1 cellular context compared by ENCODE assay signal in the genomic region with DNA sequence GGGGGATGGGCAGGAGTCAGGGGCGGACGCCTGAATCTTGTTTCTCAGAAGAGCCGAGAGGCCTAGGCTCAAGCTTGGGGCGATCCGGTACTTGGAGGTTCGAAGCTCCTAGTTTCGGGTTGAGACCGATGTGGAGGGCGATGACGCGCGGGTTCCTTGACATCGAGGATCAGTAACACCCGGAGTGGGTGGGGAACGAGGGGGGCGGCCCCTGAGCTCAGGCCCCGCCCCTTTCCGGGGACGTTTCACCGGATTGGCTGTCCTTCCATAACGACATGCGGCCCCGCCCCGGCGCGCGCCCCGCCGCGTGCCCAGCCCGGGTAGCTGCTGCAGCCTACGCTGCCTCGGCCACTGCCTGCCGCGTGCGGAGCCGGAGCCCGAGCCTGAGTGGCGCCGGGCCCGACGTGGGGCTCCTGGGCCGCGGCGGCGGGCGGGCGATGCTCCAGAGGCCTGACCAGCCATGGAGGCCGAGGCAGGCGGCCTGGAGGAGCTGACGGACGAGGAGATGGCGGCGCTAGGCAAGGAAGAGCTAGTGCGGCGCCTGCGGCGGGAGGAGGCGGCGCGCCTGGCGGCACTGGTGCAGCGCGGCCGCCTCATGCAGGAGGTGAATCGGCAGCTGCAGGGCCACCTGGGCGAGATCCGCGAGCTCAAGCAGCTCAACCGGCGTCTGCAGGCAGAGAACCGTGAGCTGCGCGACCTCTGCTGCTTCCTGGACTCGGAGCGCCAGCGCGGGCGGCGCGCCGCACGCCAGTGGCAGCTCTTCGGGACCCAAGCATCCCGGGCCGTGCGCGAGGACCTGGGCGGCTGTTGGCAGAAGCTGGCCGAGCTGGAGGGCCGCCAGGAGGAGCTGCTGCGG.
TF ChIP-seq lines count a peak whose summit lies in the region.

A gene (plus strand): TSS at position 350 of the 856 bp plus-strand sequence. CDS start 111 bp downstream, at position 461.

TF ChIP-seq in K562, 482 proteins besides CTCF, POLR2A, EP300 and RAD21 (continued from another document):
- TF ChIP-seq, protein P1, sequence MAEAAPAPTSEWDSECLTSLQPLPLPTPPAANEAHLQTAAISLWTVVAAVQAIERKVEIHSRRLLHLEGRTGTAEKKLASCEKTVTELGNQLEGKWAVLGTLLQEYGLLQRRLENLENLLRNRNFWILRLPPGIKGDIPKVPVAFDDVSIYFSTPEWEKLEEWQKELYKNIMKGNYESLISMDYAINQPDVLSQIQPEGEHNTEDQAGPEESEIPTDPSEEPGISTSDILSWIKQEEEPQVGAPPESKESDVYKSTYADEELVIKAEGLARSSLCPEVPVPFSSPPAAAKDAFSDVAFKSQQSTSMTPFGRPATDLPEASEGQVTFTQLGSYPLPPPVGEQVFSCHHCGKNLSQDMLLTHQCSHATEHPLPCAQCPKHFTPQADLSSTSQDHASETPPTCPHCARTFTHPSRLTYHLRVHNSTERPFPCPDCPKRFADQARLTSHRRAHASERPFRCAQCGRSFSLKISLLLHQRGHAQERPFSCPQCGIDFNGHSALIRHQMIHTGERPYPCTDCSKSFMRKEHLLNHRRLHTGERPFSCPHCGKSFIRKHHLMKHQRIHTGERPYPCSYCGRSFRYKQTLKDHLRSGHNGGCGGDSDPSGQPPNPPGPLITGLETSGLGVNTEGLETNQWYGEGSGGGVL (CRISPR knock-in tag; IDR thresholded peaks at IDR 0.05) = no peak
- TF ChIP-seq ESRRA (IDR thresholded peaks at IDR 0.05; ENCODE audit: borderline replicate concordance, low read depth) (peak; percentile 27; the same call in 1 of the 2 replicates), DPF2 (IDR thresholded peaks at IDR 0.05) (0 out of 2 replicates have a peak, but pooled peaks have one; percentile 12), PHB (CRISPR knock-in tag; IDR thresholded peaks at IDR 0.05) (no peak), NFE2 (IDR thresholded peaks at IDR 0.05; ENCODE audit: low read depth) (no peak), SMAD1 (IDR thresholded peaks at IDR 0.05; ENCODE audit: low read depth, low read length, partially characterized antibody) (no peak), TEAD4 (IDR thresholded peaks at IDR 0.05; ENCODE audit: low read length) (no peak; the same call in 1 of the 2 replicates), TEAD4 (CRISPR knock-in tag; IDR thresholded peaks at IDR 0.05; ENCODE audit: borderline replicate concordance) (no peak)
- TF ChIP-seq, protein P2, sequence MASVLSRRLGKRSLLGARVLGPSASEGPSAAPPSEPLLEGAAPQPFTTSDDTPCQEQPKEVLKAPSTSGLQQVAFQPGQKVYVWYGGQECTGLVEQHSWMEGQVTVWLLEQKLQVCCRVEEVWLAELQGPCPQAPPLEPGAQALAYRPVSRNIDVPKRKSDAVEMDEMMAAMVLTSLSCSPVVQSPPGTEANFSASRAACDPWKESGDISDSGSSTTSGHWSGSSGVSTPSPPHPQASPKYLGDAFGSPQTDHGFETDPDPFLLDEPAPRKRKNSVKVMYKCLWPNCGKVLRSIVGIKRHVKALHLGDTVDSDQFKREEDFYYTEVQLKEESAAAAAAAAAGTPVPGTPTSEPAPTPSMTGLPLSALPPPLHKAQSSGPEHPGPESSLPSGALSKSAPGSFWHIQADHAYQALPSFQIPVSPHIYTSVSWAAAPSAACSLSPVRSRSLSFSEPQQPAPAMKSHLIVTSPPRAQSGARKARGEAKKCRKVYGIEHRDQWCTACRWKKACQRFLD (CRISPR knock-in tag; IDR thresholded peaks at IDR 0.05) = peak; percentile 83
